In the genomic region with DNA sequence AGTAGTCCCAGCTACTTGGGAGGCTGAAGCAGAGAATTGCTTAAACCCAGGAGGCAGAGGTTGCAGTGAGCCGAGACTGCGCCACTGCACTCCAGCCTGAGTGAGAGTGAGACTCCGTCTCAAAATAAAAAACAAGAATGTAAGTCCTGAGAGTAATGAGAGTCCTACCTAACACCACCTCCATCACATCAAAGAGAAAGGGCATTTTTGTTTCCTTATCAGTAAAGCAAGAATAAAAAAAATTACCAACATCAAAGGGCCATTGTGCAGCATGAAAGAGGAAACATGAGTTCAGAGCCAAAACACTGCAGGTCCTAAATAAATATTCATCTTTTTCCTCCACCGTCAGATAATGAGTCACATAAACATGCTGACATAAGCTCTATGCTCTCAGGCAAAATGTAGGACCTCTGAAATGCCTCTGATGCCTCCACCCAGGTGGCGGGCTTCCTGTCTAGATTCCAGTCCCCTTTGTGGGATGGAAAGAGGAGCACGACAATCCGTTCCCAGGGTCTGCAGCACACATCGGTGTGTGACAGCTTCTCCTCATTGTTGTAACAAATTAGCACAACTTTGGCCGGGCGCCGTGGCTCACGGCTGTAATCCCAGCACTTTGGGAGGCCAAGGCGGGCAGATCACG, we compare ENCODE assay signal across 1 cellular context.
TF ChIP-seq lines count a peak whose summit lies in the region.

No MANE protein-coding gene starts in this region.

TF ChIP-seq in WTC11, 78 proteins besides CTCF, POLR2A, EP300 and RAD21 (continued from another document):
- TF ChIP-seq, protein P1, sequence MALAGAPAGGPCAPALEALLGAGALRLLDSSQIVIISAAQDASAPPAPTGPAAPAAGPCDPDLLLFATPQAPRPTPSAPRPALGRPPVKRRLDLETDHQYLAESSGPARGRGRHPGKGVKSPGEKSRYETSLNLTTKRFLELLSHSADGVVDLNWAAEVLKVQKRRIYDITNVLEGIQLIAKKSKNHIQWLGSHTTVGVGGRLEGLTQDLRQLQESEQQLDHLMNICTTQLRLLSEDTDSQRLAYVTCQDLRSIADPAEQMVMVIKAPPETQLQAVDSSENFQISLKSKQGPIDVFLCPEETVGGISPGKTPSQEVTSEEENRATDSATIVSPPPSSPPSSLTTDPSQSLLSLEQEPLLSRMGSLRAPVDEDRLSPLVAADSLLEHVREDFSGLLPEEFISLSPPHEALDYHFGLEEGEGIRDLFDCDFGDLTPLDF (CRISPR knock-in tag; IDR thresholded peaks at IDR 0.05), result no peak
- TF ChIP-seq ESRRA (CRISPR knock-in tag; IDR thresholded peaks at IDR 0.05; ENCODE audit: borderline replicate concordance) (no peak), ZNF396 (CRISPR knock-in tag; IDR thresholded peaks at IDR 0.05; ENCODE audit: borderline replicate concordance) (no peak), ETV6 (CRISPR knock-in tag; IDR thresholded peaks at IDR 0.05) (no peak), ZNF416 (CRISPR knock-in tag; IDR thresholded peaks at IDR 0.05) (no peak), ZNF121 (CRISPR knock-in tag; IDR thresholded peaks at IDR 0.05) (no peak), ZNF671 (CRISPR knock-in tag; IDR thresholded peaks at IDR 0.05) (no peak), OVOL2 (CRISPR knock-in tag; IDR thresholded peaks at IDR 0.05; ENCODE audit: borderline replicate concordance) (no peak), NFATC4 (CRISPR knock-in tag; IDR thresholded peaks at IDR 0.05) (no peak), NR2C2 (CRISPR knock-in tag; IDR thresholded peaks at IDR 0.05) (no peak), PRDM15 (CRISPR knock-in tag; IDR thresholded peaks at IDR 0.05) (no peak)
- TF ChIP-seq, protein P2, sequence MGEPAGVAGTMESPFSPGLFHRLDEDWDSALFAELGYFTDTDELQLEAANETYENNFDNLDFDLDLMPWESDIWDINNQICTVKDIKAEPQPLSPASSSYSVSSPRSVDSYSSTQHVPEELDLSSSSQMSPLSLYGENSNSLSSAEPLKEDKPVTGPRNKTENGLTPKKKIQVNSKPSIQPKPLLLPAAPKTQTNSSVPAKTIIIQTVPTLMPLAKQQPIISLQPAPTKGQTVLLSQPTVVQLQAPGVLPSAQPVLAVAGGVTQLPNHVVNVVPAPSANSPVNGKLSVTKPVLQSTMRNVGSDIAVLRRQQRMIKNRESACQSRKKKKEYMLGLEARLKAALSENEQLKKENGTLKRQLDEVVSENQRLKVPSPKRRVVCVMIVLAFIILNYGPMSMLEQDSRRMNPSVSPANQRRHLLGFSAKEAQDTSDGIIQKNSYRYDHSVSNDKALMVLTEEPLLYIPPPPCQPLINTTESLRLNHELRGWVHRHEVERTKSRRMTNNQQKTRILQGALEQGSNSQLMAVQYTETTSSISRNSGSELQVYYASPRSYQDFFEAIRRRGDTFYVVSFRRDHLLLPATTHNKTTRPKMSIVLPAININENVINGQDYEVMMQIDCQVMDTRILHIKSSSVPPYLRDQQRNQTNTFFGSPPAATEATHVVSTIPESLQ (CRISPR knock-in tag; IDR thresholded peaks at IDR 0.05), result no peak
- TF ChIP-seq, protein P3, sequence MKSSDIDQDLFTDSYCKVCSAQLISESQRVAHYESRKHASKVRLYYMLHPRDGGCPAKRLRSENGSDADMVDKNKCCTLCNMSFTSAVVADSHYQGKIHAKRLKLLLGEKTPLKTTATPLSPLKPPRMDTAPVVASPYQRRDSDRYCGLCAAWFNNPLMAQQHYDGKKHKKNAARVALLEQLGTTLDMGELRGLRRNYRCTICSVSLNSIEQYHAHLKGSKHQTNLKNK (CRISPR knock-in tag; IDR thresholded peaks at IDR 0.05), result no peak
- TF ChIP-seq, protein P4, sequence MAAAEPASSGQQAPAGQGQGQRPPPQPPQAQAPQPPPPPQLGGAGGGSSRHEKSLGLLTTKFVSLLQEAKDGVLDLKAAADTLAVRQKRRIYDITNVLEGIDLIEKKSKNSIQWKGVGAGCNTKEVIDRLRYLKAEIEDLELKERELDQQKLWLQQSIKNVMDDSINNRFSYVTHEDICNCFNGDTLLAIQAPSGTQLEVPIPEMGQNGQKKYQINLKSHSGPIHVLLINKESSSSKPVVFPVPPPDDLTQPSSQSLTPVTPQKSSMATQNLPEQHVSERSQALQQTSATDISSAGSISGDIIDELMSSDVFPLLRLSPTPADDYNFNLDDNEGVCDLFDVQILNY (CRISPR knock-in tag; IDR thresholded peaks at IDR 0.05), result no peak
- TF ChIP-seq, protein P5, sequence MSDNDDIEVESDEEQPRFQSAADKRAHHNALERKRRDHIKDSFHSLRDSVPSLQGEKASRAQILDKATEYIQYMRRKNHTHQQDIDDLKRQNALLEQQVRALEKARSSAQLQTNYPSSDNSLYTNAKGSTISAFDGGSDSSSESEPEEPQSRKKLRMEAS (CRISPR knock-in tag; IDR thresholded peaks at IDR 0.05), result no peak
- TF ChIP-seq, protein P6, sequence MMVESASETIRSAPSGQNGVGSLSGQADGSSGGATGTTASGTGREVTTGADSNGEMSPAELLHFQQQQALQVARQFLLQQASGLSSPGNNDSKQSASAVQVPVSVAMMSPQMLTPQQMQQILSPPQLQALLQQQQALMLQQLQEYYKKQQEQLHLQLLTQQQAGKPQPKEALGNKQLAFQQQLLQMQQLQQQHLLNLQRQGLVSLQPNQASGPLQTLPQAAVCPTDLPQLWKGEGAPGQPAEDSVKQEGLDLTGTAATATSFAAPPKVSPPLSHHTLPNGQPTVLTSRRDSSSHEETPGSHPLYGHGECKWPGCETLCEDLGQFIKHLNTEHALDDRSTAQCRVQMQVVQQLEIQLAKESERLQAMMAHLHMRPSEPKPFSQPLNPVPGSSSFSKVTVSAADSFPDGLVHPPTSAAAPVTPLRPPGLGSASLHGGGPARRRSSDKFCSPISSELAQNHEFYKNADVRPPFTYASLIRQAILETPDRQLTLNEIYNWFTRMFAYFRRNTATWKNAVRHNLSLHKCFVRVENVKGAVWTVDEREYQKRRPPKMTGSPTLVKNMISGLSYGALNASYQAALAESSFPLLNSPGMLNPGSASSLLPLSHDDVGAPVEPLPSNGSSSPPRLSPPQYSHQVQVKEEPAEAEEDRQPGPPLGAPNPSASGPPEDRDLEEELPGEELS (CRISPR knock-in tag; IDR thresholded peaks at IDR 0.05), result no peak
